Comparison of ENCODE assay signal across 1 cellular context in genomic region chr3:47394140-47394855, GRCh38.
TF ChIP-seq lines count a peak whose summit lies in the region.

No MANE protein-coding gene starts in this region.

TF ChIP-seq in GM23338, 12 proteins besides CTCF, POLR2A, EP300 and RAD21 (continued from another document):
- TF ChIP-seq ZNF462 (CRISPR knock-in tag; IDR thresholded peaks at IDR 0.05) (no peak), EZH2 (IDR thresholded peaks at IDR 0.05; ENCODE audit: low read depth, unreplicated experiment) (no peak), POLR2AphosphoS5 (IDR thresholded peaks at IDR 0.05; ENCODE audit: low read depth) (no peak)
